ENCODE assay signal across 26 cellular contexts in genomic region chr4:40728341-40728740, GRCh38. TPM values are rescaled to one million over a fixed set of nuclear protein-coding genes. Genes with fewer than 3 reads are reported as not detected.
"Had no signal": no experiment of that assay in that cellular context is flagged by ENCODE, and none has a peak within 500 bp of the region (broad histone marks: within the 10 kb centered on the region; RNA-seq: fewer than 3 reads in every experiment).

No MANE protein-coding gene starts in this region.

- H3K27me3 Mint-ChIP-seq: activated naive CD4-positive, alpha-beta T cell treated with anti-CD3 and anti-CD28 coated beads, Interleukin-2, amount 50 U/mL, for 24 hours had no signal

- H3K9me3 Mint-ChIP-seq: activated CD4-positive, alpha-beta T cell treated with anti-CD3 and anti-CD28 coated beads, Interleukin-2, amount 10 ng/mL, durations not matched to agents 7 days and 5 days; activated naive CD4-positive, alpha-beta T cell treated with anti-CD3 and anti-CD28 coated beads, Interleukin-2, amount 50 U/mL, for 24 hours; activated naive CD8-positive, alpha-beta T cell treated with anti-CD3 and anti-CD28 coated beads, Interleukin-2, amount 50 U/mL, for 24 hours; activated T-helper 2 cell treated with anti-CD3 and anti-CD28 coated beads, Interferon-gamma antibody, Interleukin-2, Interleukin-4, amounts not matched to agents 10 μg/mL and 5 μg/mL and 100 μg/mL, durations not matched to agents 14 hours and 24 hours and 36 hours; nephron had no signal

- H3K27me3 ChIP-seq: breast epithelium, pancreas, testis, transverse colon, uterus had no signal

- DNase-seq: activated CD4-positive, alpha-beta T cell treated with anti-CD3 and anti-CD28 coated beads, Interleukin-2, amount 10 ng/mL, durations not matched to agents 7 days and 5 days; activated CD4-positive, CD25-positive, alpha-beta regulatory T cell treated with anti-CD3 and anti-CD28 coated beads, Interleukin-2, amount 50 U/mL, for 72 hours; activated CD8-positive, alpha-beta memory T cell treated with anti-CD3 and anti-CD28 coated beads, Interleukin-2, amount 10 ng/mL, durations not matched to agents 7 days and 5 days; activated CD8-positive, alpha-beta T cell treated with anti-CD3 and anti-CD28 coated beads, Interleukin-2, amount 10 ng/mL, durations not matched to agents 7 days and 5 days; activated naive CD8-positive, alpha-beta T cell treated with anti-CD3 and anti-CD28 coated beads, Interleukin-2, amount 50 U/mL, for 24 hours; activated T-cell treated with anti-CD3 and anti-CD28 coated beads, Interleukin-2, amount 50 U/mL, for 48 hours; amygdala; central memory CD4-positive, alpha-beta T cell; foreskin fibroblast; heart left ventricle; left ventricle myocardium superior; mammary epithelial cell; nucleus accumbens; pancreas; right cardiac atrium; stimulated activated CD4-positive, alpha-beta T cell treated with anti-CD3 and anti-CD28 coated beads, Interleukin-2, amount 100 ng/mL, for 48 hours; stimulated activated naive CD8-positive, alpha-beta T cell treated with anti-CD3 and anti-CD28 coated beads, Interleukin-15, Interleukin-2, amounts not matched to agents 100 U/mL and 50 U/mL, for 24 hours; T-helper 2 cell; testis; transverse colon; uterus had no signal

- H3K4me3 Mint-ChIP-seq: activated CD4-positive, alpha-beta T cell treated with anti-CD3 and anti-CD28 coated beads, Interleukin-2, amount 10 ng/mL, durations not matched to agents 7 days and 5 days; activated CD8-positive, alpha-beta memory T cell treated with anti-CD3 and anti-CD28 coated beads, Interleukin-2, amount 10 ng/mL, durations not matched to agents 7 days and 5 days; activated CD8-positive, alpha-beta T cell treated with anti-CD3 and anti-CD28 coated beads, Interleukin-2, amount 10 ng/mL, durations not matched to agents 7 days and 5 days; activated naive CD4-positive, alpha-beta T cell treated with anti-CD3 and anti-CD28 coated beads, Interleukin-2, amount 50 U/mL, for 24 hours; activated naive CD8-positive, alpha-beta T cell treated with anti-CD3 and anti-CD28 coated beads, Interleukin-2, amount 50 U/mL, for 24 hours; nephron had no signal

- H3K36me3 ChIP-seq: breast epithelium, heart left ventricle, pancreas, transverse colon, uterus had no signal

- H3K36me3 Mint-ChIP-seq: activated naive CD4-positive, alpha-beta T cell treated with anti-CD3 and anti-CD28 coated beads, Interleukin-2, amount 50 U/mL, for 24 hours had no signal

- H3K9me3 ChIP-seq: breast epithelium, heart left ventricle, pancreas, testis, transverse colon, uterus had no signal

- H3K4me1 ChIP-seq: breast epithelium, uterus had no signal

- H3K4me3 ChIP-seq: breast epithelium, heart left ventricle, pancreas, testis, transverse colon, uterus had no signal

- ATAC-seq: activated CD8-positive, alpha-beta memory T cell treated with anti-CD3 and anti-CD28 coated beads, Interleukin-2, amount 10 ng/mL, durations not matched to agents 7 days and 5 days; activated CD8-positive, alpha-beta T cell treated with anti-CD3 and anti-CD28 coated beads, Interleukin-2, amount 10 ng/mL, durations not matched to agents 7 days and 5 days; activated naive CD8-positive, alpha-beta T cell treated with anti-CD3 and anti-CD28 coated beads, Interleukin-2, amount 50 U/mL, for 24 hours; esophagus mucosa; heart left ventricle; left ventricle myocardium superior; pancreas; right cardiac atrium; stimulated activated naive CD8-positive, alpha-beta T cell treated with anti-CD3 and anti-CD28 coated beads, Interleukin-15, Interleukin-2, amounts not matched to agents 100 U/mL and 50 U/mL, for 24 hours had no signal

- H3K27ac ChIP-seq: breast epithelium, heart left ventricle, pancreas, testis, transverse colon, uterus had no signal

- H3K27ac Mint-ChIP-seq: activated CD4-positive, alpha-beta T cell treated with anti-CD3 and anti-CD28 coated beads, Interleukin-2, amount 10 ng/mL, durations not matched to agents 7 days and 5 days; activated CD8-positive, alpha-beta memory T cell treated with anti-CD3 and anti-CD28 coated beads, Interleukin-2, amount 10 ng/mL, durations not matched to agents 7 days and 5 days; activated CD8-positive, alpha-beta T cell treated with anti-CD3 and anti-CD28 coated beads, Interleukin-2, amount 10 ng/mL, durations not matched to agents 7 days and 5 days; activated naive CD4-positive, alpha-beta T cell treated with anti-CD3 and anti-CD28 coated beads, Interleukin-2, amount 50 U/mL, for 24 hours; activated naive CD8-positive, alpha-beta T cell treated with anti-CD3 and anti-CD28 coated beads, Interleukin-2, amount 50 U/mL, for 24 hours; activated T-helper 2 cell treated with anti-CD3 and anti-CD28 coated beads, Interferon-gamma antibody, Interleukin-2, Interleukin-4, amounts not matched to agents 10 μg/mL and 5 μg/mL and 100 μg/mL, durations not matched to agents 14 hours and 24 hours and 36 hours; nephron had no signal

RNA-seq across cellular contexts. Expression of gene NSUN7, which starts 21.4 kb away (rescaled TPM):
- total RNA-seq: activated CD4-positive, alpha-beta T cell treated with anti-CD3 and anti-CD28 coated beads, Interleukin-2, amount 10 ng/mL, durations not matched to agents 7 days and 5 days; activated T-helper 2 cell treated with anti-CD3 and anti-CD28 coated beads, Interferon-gamma antibody, Interleukin-2, Interleukin-4, amounts not matched to agents 10 μg/mL and 5 μg/mL and 100 μg/mL, durations not matched to agents 14 hours and 24 hours and 36 hours had no signal
- polyA plus RNA-seq: mammary epithelial cell had no signal
